11 cellular contexts compared by ENCODE assay signal in the genomic region with DNA sequence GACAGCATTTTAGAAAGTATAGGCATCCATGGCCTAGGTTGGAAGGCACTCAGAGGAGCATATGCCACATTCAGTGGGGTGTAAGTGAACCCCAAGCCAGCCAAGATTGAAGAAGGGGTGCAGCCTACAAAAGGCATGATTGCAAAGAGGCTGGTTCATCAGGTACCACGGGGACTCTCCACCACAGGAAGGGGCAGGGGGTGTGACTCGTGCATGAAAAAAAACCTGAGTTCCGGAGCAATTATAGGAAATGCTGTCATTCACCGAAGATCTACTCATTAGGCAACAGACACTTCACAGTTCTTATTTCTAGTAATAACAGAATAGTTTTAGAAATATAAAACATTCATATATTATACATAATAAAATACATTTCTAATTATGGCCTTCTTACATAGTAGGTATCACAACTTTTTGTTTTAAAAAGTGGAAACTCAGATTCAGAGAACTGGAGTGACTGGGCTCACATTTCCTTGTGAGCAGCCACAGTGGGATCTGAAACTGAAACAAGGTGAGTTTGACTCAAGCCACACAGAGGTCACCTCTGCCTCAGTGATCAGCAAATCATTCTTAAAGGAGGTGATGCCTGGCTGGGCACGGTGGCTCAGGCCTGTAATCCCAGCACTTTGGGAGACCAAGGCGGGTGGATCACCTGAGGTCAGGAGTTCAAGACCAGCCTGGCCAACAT.
DNase-seq lines count a peak whose midpoint lies in the region; ATAC-seq and TF ChIP-seq lines count a peak whose summit lies in the region.
"Had no signal": no experiment of that assay in that cellular context is flagged by ENCODE, and none has a peak within 500 bp of the region (broad histone marks: within the 10 kb centered on the region; RNA-seq: fewer than 3 reads in every experiment).

No MANE protein-coding gene starts in this region.

- H3K9me2 ChIP-seq in MM.1S (replicated peaks; ENCODE audit: insufficient read depth, low read length) = no peaks in the 10 kb centered on the region

- H2AFZ ChIP-seq in MM.1S (ENCODE audit: low read length) = peak overlapping the region; percentile 58; the same call in 1 of the 2 replicates

- no peaks in the 10 kb centered on the region for H3K27me3 Mint-ChIP-seq in HFFc6 (ENCODE audit: insufficient read depth)

- H3K4me3 Mint-ChIP-seq in HFFc6 = no peak overlapping the region
- H3K4me3 Mint-ChIP-seq: natural killer cell had no signal

- H3K79me2 ChIP-seq in MM.1S (ENCODE audit: low read length) = no peaks in the 10 kb centered on the region

- H3K36me3 Mint-ChIP-seq in HFFc6 (ENCODE audit: low read depth) = no peaks in the 10 kb centered on the region
- H3K36me3 Mint-ChIP-seq: natural killer cell had no signal

- peaks cover 5% of the 10 kb centered on the region for H3F3A ChIP-seq in MM.1S (ENCODE audit: insufficient read depth, low read length)

- H3K4me3 ChIP-seq in MM.1S (ENCODE audit: low read length) = peak overlapping the region; percentile 3; the same call in 1 of the 2 replicates

- H3K4me2 ChIP-seq in MM.1S (ENCODE audit: low read depth, low read length) = peak overlapping the region; percentile 40

- TF ChIP-seq CTCF in MM.1S (IDR thresholded peaks at IDR 0.05; ENCODE audit: low read length) = no peak
- TF ChIP-seq CTCF in HFFc6 (IDR thresholded peaks at IDR 0.05) = no peak

- H3K27ac Mint-ChIP-seq in HFFc6 = no peak overlapping the region
- H3K27ac Mint-ChIP-seq: natural killer cell had no signal

- H3K27ac ChIP-seq in MM.1S (ENCODE audit: low read length) = peak overlapping the region; percentile 35; the same call in 1 of the 2 replicates

- H3K4me1 ChIP-seq in MM.1S (ENCODE audit: low read length) = peaks cover 10% of the 10 kb centered on the region
- H3K4me1 ChIP-seq: Caco-2 had no signal

- DNase-seq in MM.1S (peak; percentile 68), cerebellar cortex (ENCODE audit: low spot score) (no peak), Ammon's horn (ENCODE audit: low spot score) (no peak), NCI-H226 (no peak), HFFc6 (no peak)
- DNase-seq: Caco-2, natural killer cell, NCI-H510A had no signal

- no peaks in the 10 kb centered on the region for H3K36me3 ChIP-seq in MM.1S (replicated peaks; ENCODE audit: insufficient read depth, low read length)

- H3K27me3 ChIP-seq in MM.1S (replicated peaks; ENCODE audit: insufficient read depth, low read length) = no peaks in the 10 kb centered on the region

- H3K4me1 Mint-ChIP-seq in HFFc6 (ENCODE audit: low read depth) = no peaks in the 10 kb centered on the region
- H3K4me1 Mint-ChIP-seq: natural killer cell had no signal

- H4K20me1 ChIP-seq in MM.1S (ENCODE audit: insufficient read depth, low read length) = no peaks in the 10 kb centered on the region

- ATAC-seq in GM18519 (IDR thresholded peaks at IDR 0.05; ENCODE audit: low FRiP score, unreplicated experiment) (peak; percentile 98), GM19467 (IDR thresholded peaks at IDR 0.05; ENCODE audit: unreplicated experiment) (peak; percentile 95), HG02938 (IDR thresholded peaks at IDR 0.05; ENCODE audit: unreplicated experiment) (peak; percentile 94)
- ATAC-seq: natural killer cell had no signal

- H3K9me3 Mint-ChIP-seq in HFFc6 = peaks cover 39% of the 10 kb centered on the region
- H3K9me3 Mint-ChIP-seq: natural killer cell had no signal

- no peaks in the 10 kb centered on the region for H3K9me3 ChIP-seq in MM.1S (replicated peaks; ENCODE audit: insufficient read depth, low read length)
- H3K9me3 ChIP-seq: Caco-2 had no signal

- H3K9ac ChIP-seq in MM.1S (ENCODE audit: low read length) = no peak overlapping the region
